1 cellular context compared by ENCODE assay signal in the genomic region with DNA sequence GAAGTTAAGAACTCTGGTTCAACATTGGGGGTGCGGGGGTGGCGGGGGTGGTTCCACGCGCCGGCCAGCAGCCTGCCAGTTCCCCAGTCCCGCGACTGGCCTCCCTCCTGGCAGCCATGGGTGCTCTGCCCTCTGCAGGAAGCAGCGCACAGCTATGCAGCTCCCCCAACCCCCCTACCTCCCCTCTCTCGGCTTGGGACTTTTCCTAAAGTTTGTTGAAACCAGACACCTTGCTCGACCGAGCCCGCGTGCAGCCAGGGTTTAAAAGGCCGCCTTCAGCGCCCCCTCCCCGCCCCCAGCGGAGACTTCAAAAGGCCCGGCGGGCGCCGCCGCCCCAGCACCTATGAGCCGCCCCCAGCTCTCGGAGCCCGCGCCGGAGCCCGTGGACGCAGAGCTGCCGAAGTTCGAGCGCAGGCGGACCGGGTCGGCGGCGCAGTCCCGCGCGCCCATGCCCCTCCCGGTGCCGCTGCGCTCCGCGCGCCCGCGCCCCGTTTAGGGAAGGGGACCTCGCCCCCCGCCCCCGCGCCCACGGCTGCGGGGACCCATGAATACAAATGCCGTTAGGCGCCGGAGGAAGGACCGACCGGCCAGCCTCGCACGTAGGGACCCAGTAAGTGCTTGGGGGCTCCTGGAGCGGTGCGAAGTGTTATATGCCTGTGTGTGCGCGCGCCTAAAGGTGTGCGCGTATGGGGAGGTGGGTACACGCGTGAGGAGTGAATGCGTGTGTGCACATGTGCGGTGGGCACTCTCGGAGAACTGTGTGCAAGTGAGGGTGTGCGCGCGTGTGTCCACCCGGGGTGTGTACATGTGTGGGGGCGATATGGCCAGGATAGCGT.
TF ChIP-seq lines count a peak whose summit lies in the region.

No MANE protein-coding gene starts in this region.

TF ChIP-seq in HepG2, 621 proteins besides CTCF, POLR2A, EP300 and RAD21 (continued from another document and continues in another):
- TF ChIP-seq, protein P1, sequence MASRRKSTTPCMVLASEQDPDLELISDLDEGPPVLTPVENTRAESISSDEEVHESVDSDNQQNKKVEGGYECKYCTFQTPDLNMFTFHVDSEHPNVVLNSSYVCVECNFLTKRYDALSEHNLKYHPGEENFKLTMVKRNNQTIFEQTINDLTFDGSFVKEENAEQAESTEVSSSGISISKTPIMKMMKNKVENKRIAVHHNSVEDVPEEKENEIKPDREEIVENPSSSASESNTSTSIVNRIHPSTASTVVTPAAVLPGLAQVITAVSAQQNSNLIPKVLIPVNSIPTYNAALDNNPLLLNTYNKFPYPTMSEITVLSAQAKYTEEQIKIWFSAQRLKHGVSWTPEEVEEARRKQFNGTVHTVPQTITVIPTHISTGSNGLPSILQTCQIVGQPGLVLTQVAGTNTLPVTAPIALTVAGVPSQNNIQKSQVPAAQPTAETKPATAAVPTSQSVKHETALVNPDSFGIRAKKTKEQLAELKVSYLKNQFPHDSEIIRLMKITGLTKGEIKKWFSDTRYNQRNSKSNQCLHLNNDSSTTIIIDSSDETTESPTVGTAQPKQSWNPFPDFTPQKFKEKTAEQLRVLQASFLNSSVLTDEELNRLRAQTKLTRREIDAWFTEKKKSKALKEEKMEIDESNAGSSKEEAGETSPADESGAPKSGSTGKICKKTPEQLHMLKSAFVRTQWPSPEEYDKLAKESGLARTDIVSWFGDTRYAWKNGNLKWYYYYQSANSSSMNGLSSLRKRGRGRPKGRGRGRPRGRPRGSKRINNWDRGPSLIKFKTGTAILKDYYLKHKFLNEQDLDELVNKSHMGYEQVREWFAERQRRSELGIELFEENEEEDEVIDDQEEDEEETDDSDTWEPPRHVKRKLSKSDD (CRISPR knock-in tag; IDR thresholded peaks at IDR 0.05; ENCODE audit: low read depth), result no peak
- TF ChIP-seq, protein P2, sequence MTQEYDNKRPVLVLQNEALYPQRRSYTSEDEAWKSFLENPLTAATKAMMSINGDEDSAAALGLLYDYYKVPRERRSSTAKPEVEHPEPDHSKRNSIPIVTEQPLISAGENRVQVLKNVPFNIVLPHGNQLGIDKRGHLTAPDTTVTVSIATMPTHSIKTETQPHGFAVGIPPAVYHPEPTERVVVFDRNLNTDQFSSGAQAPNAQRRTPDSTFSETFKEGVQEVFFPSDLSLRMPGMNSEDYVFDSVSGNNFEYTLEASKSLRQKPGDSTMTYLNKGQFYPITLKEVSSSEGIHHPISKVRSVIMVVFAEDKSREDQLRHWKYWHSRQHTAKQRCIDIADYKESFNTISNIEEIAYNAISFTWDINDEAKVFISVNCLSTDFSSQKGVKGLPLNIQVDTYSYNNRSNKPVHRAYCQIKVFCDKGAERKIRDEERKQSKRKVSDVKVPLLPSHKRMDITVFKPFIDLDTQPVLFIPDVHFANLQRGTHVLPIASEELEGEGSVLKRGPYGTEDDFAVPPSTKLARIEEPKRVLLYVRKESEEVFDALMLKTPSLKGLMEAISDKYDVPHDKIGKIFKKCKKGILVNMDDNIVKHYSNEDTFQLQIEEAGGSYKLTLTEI (CRISPR knock-in tag; conservative IDR thresholded peaks at IDR 0.05), result no peak
- TF ChIP-seq SALL2 (CRISPR knock-in tag; IDR thresholded peaks at IDR 0.05), result peak; percentile 97
- no peak for TF ChIP-seq MBNL3 (CRISPR knock-in tag; conservative IDR thresholded peaks at IDR 0.05)
- peak; percentile 84 for TF ChIP-seq POLR2G (IDR thresholded peaks at IDR 0.05; ENCODE audit: low read depth, low read length)
- TF ChIP-seq, protein P3, sequence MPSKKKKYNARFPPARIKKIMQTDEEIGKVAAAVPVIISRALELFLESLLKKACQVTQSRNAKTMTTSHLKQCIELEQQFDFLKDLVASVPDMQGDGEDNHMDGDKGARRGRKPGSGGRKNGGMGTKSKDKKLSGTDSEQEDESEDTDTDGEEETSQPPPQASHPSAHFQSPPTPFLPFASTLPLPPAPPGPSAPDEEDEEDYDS (CRISPR knock-in tag; IDR thresholded peaks at IDR 0.05), result peak; percentile 70; the same call in 1 of the 2 replicates
- peak; percentile 31; the same call in 1 of the 2 replicates for TF ChIP-seq TMF1 (CRISPR knock-in tag; IDR thresholded peaks at IDR 0.05; ENCODE audit: low read depth)
- TF ChIP-seq ONECUT2 (CRISPR knock-in tag; IDR thresholded peaks at IDR 0.05), result peak; percentile 42; the same call in 1 of the 2 replicates
- TF ChIP-seq ZNF781 (CRISPR knock-in tag; IDR thresholded peaks at IDR 0.05; ENCODE audit: borderline replicate concordance, not compliant biosample characterization), result peak; percentile 55
- peak; percentile 89 for TF ChIP-seq TEAD3 (CRISPR knock-in tag; optimal IDR thresholded peaks at IDR 0.05; ENCODE audit: borderline replicate concordance)
- TF ChIP-seq SKI (IDR thresholded peaks at IDR 0.05; ENCODE audit: partially characterized antibody), result peak; percentile 68
- peak; percentile 52; the same call in 1 of the 2 replicates for TF ChIP-seq ZNF777 (CRISPR knock-in tag; IDR thresholded peaks at IDR 0.05)
- TF ChIP-seq GFI1 (CRISPR knock-in tag; IDR thresholded peaks at IDR 0.05; ENCODE audit: borderline replicate concordance), result peak; percentile 79; the same call in 1 of the 2 replicates
- TF ChIP-seq ZFP82 (CRISPR knock-in tag; IDR thresholded peaks at IDR 0.05; ENCODE audit: borderline replicate concordance), result no peak
- TF ChIP-seq MZF1 (CRISPR knock-in tag; IDR thresholded peaks at IDR 0.05; ENCODE audit: borderline replicate concordance), result no peak
- TF ChIP-seq ZNF850 (CRISPR knock-in tag; conservative IDR thresholded peaks at IDR 0.05), result no peak
- no peak for TF ChIP-seq SP140L (CRISPR knock-in tag; IDR thresholded peaks at IDR 0.05; ENCODE audit: borderline replicate concordance)
- no peak for TF ChIP-seq NFATC3 (CRISPR knock-in tag; IDR thresholded peaks at IDR 0.05)
- TF ChIP-seq PHF8 (CRISPR knock-in tag; IDR thresholded peaks at IDR 0.05), result peak; percentile 42
- TF ChIP-seq, protein P4, sequence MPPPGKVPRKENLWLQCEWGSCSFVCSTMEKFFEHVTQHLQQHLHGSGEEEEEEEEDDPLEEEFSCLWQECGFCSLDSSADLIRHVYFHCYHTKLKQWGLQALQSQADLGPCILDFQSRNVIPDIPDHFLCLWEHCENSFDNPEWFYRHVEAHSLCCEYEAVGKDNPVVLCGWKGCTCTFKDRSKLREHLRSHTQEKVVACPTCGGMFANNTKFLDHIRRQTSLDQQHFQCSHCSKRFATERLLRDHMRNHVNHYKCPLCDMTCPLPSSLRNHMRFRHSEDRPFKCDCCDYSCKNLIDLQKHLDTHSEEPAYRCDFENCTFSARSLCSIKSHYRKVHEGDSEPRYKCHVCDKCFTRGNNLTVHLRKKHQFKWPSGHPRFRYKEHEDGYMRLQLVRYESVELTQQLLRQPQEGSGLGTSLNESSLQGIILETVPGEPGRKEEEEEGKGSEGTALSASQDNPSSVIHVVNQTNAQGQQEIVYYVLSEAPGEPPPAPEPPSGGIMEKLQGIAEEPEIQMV (CRISPR knock-in tag; IDR thresholded peaks at IDR 0.05; ENCODE audit: low read depth), result peak; percentile 83; the same call in 1 of the 2 replicates
- no peak for TF ChIP-seq ATF1 (CRISPR knock-in tag; IDR thresholded peaks at IDR 0.05)
- TF ChIP-seq ZNF557 (CRISPR knock-in tag; IDR thresholded peaks at IDR 0.05), result no peak
- no peak for TF ChIP-seq ZNF263 (CRISPR knock-in tag; IDR thresholded peaks at IDR 0.05)
- TF ChIP-seq, protein P5, sequence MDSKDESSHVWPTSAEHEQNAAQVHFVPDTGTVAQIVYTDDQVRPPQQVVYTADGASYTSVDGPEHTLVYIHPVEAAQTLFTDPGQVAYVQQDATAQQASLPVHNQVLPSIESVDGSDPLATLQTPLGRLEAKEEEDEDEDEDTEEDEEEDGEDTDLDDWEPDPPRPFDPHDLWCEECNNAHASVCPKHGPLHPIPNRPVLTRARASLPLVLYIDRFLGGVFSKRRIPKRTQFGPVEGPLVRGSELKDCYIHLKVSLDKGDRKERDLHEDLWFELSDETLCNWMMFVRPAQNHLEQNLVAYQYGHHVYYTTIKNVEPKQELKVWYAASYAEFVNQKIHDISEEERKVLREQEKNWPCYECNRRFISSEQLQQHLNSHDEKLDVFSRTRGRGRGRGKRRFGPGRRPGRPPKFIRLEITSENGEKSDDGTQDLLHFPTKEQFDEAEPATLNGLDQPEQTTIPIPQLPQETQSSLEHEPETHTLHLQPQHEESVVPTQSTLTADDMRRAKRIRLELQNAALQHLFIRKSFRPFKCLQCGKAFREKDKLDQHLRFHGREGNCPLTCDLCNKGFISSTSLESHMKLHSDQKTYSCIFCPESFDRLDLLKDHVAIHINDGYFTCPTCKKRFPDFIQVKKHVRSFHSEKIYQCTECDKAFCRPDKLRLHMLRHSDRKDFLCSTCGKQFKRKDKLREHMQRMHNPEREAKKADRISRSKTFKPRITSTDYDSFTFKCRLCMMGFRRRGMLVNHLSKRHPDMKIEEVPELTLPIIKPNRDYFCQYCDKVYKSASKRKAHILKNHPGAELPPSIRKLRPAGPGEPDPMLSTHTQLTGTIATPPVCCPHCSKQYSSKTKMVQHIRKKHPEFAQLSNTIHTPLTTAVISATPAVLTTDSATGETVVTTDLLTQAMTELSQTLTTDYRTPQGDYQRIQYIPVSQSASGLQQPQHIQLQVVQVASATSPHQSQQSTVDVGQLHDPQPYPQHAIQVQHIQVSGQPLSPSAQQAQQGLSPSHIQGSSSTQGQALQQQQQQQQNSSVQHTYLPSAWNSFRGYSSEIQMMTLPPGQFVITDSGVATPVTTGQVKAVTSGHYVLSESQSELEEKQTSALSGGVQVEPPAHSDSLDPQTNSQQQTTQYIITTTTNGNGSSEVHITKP (CRISPR knock-in tag; IDR thresholded peaks at IDR 0.05; ENCODE audit: low read depth), result 0 out of 2 replicates have a peak, but pooled peaks have one; percentile 32
- TF ChIP-seq KDM5B (CRISPR knock-in tag; IDR thresholded peaks at IDR 0.05; ENCODE audit: borderline replicate concordance), result peak; percentile 28; the same call in 1 of the 2 replicates
- no peak for TF ChIP-seq ARHGAP35 (CRISPR knock-in tag; IDR thresholded peaks at IDR 0.05; ENCODE audit: borderline replicate concordance)
- TF ChIP-seq ZNF350 (CRISPR knock-in tag; IDR thresholded peaks at IDR 0.05; ENCODE audit: borderline replicate concordance, low read depth), result peak; percentile 65
- peak; percentile 42 for TF ChIP-seq TAF1 (CRISPR knock-in tag; IDR thresholded peaks at IDR 0.05)
- no peak for TF ChIP-seq ZNF260 (CRISPR knock-in tag; IDR thresholded peaks at IDR 0.05; ENCODE audit: borderline replicate concordance, low read depth)
- peak; percentile 72 for TF ChIP-seq ZNF780A (CRISPR knock-in tag; IDR thresholded peaks at IDR 0.05)
- TF ChIP-seq DPF2 (CRISPR knock-in tag; IDR thresholded peaks at IDR 0.05; ENCODE audit: borderline replicate concordance, low read depth), result peak; percentile 27; the same call in 1 of the 2 replicates
- peak; percentile 58; the same call in 1 of the 2 replicates for TF ChIP-seq POGZ (CRISPR knock-in tag; IDR thresholded peaks at IDR 0.05)
- TF ChIP-seq, protein P6, sequence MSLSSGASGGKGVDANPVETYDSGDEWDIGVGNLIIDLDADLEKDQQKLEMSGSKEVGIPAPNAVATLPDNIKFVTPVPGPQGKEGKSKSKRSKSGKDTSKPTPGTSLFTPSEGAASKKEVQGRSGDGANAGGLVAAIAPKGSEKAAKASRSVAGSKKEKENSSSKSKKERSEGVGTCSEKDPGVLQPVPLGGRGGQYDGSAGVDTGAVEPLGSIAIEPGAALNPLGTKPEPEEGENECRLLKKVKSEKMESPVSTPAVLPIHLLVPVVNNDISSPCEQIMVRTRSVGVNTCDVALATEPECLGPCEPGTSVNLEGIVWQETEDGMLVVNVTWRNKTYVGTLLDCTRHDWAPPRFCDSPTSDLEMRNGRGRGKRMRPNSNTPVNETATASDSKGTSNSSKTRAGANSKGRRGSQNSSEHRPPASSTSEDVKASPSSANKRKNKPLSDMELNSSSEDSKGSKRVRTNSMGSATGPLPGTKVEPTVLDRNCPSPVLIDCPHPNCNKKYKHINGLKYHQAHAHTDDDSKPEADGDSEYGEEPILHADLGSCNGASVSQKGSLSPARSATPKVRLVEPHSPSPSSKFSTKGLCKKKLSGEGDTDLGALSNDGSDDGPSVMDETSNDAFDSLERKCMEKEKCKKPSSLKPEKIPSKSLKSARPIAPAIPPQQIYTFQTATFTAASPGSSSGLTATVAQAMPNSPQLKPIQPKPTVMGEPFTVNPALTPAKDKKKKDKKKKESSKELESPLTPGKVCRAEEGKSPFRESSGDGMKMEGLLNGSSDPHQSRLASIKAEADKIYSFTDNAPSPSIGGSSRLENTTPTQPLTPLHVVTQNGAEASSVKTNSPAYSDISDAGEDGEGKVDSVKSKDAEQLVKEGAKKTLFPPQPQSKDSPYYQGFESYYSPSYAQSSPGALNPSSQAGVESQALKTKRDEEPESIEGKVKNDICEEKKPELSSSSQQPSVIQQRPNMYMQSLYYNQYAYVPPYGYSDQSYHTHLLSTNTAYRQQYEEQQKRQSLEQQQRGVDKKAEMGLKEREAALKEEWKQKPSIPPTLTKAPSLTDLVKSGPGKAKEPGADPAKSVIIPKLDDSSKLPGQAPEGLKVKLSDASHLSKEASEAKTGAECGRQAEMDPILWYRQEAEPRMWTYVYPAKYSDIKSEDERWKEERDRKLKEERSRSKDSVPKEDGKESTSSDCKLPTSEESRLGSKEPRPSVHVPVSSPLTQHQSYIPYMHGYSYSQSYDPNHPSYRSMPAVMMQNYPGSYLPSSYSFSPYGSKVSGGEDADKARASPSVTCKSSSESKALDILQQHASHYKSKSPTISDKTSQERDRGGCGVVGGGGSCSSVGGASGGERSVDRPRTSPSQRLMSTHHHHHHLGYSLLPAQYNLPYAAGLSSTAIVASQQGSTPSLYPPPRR (CRISPR knock-in tag; IDR thresholded peaks at IDR 0.05; ENCODE audit: borderline replicate concordance), result peak; percentile 83
- TF ChIP-seq ZNF343 (CRISPR knock-in tag; IDR thresholded peaks at IDR 0.05), result 0 out of 2 replicates have a peak, but pooled peaks have one; percentile 84
- TF ChIP-seq RFX3 (CRISPR knock-in tag; IDR thresholded peaks at IDR 0.05), result no peak
- TF ChIP-seq, protein P7, sequence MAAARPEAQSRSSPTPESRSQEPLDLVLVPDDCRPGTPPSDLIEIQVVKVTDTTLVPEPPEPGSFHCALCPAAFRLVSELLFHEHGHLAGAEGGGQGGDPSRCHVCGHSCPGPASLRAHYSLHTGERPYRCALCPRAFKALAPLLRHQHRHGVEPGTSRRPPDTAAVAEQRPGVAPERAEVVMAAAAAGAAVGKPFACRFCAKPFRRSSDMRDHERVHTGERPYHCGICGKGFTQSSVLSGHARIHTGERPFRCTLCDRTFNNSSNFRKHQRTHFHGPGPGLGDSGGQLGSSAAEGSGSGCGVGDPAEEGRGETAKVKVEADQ (CRISPR knock-in tag; IDR thresholded peaks at IDR 0.05; ENCODE audit: borderline replicate concordance), result peak; percentile 71; the same call in 1 of the 2 replicates
- TF ChIP-seq RARA (CRISPR knock-in tag; IDR thresholded peaks at IDR 0.05), result peak; percentile 67
- TF ChIP-seq NR2F6 (IDR thresholded peaks at IDR 0.05), result 0 out of 2 replicates have a peak, but pooled peaks have one; percentile 22
- TF ChIP-seq NR2F6 (CRISPR knock-in tag; IDR thresholded peaks at IDR 0.05), result peak; percentile 60
- no peak for TF ChIP-seq HOXA9 (CRISPR knock-in tag; IDR thresholded peaks at IDR 0.05; ENCODE audit: borderline replicate concordance)
- TF ChIP-seq MAZ (IDR thresholded peaks at IDR 0.05; ENCODE audit: borderline replicate concordance, low read depth, low read length), result peak; percentile 65; the same call in 1 of the 2 replicates
- peak; percentile 92 for TF ChIP-seq MAZ (CRISPR knock-in tag; IDR thresholded peaks at IDR 0.05; ENCODE audit: low read depth)
